26 cellular contexts compared by ENCODE assay signal in genomic region chr12:25785164-25785563, GRCh38.
"Had no signal": no experiment of that assay in that cellular context is flagged by ENCODE, and none has a peak within 500 bp of the region (broad histone marks: within the 10 kb centered on the region; RNA-seq: fewer than 3 reads in every experiment).

No MANE protein-coding gene starts in this region.

- H3K4me1 ChIP-seq: right lobe of liver, testis, transverse colon had no signal

- ATAC-seq: activated T-cell treated with anti-CD3 and anti-CD28 coated beads, Interleukin-2, amount 50 U/mL, for 72 hours; gastroesophageal sphincter; left cardiac atrium; left ventricle myocardium superior; right lobe of liver; stimulated activated naive CD8-positive, alpha-beta T cell treated with anti-CD3 and anti-CD28 coated beads, Interleukin-15, Interleukin-2, amounts not matched to agents 100 U/mL and 50 U/mL, for 24 hours had no signal

- DNase-seq: activated CD4-positive, alpha-beta T cell treated with anti-CD3 and anti-CD28 coated beads for 4 hours; activated CD4-positive, alpha-beta T cell treated with anti-CD3 and anti-CD28 coated beads, Interleukin-2, amount 50 U/mL, for 4 hours; activated effector memory CD4-positive, alpha-beta T cell treated with Interleukin-2 at 50 U/mL for 16 hours; activated naive CD4-positive, alpha-beta T cell treated with Interleukin-2 at 50 U/mL for 16 hours; activated T-cell treated with anti-CD3 and anti-CD28 coated beads for 4 hours; activated T-cell treated with anti-CD3 and anti-CD28 coated beads, Interleukin-2, amount 50 U/mL, for 72 hours; anterior cingulate cortex; effector CD8-positive, alpha-beta T cell; erythroblast; hippocampal formation; left cardiac atrium; left ventricle myocardium superior; mammary epithelial cell; naive B cell; nephron progenitor cell; right lobe of liver; stimulated activated CD4-positive, alpha-beta T cell treated with anti-CD3 and anti-CD28 coated beads, Interleukin-2, amount 100 ng/mL, for 48 hours; stimulated activated naive CD8-positive, alpha-beta T cell treated with anti-CD3 and anti-CD28 coated beads, Interleukin-15, Interleukin-2, amounts not matched to agents 100 U/mL and 50 U/mL, for 24 hours; T-helper 2 cell; testis; transverse colon had no signal

- H3K9me3 ChIP-seq: gastroesophageal sphincter, neutrophil, right lobe of liver, testis, transverse colon had no signal

- H3K27ac Mint-ChIP-seq: activated naive CD8-positive, alpha-beta T cell; activated T-cell treated with anti-CD3 and anti-CD28 coated beads, Interleukin-2, amount 50 U/mL, for 72 hours; mesothelial cell of epicardium; naive B cell; nephron progenitor cell had no signal

- H3K4me1 Mint-ChIP-seq: naive B cell had no signal

- H3K27ac ChIP-seq: gastroesophageal sphincter, neutrophil, right lobe of liver, testis, transverse colon, VCaP had no signal

- H3K36me3 Mint-ChIP-seq: activated naive CD8-positive, alpha-beta T cell; mesothelial cell of epicardium; naive B cell had no signal

- H3K4me3 Mint-ChIP-seq: activated naive CD8-positive, alpha-beta T cell; activated T-cell treated with anti-CD3 and anti-CD28 coated beads, Interleukin-2, amount 50 U/mL, for 72 hours; mesothelial cell of epicardium; naive B cell; nephron progenitor cell had no signal

- H3K27me3 Mint-ChIP-seq: activated naive CD8-positive, alpha-beta T cell had no signal

- H3K4me3 ChIP-seq: gastroesophageal sphincter, right lobe of liver, testis, transverse colon had no signal

- H3K27me3 ChIP-seq: gastroesophageal sphincter, neutrophil, right lobe of liver, testis, transverse colon had no signal

- H3K36me3 ChIP-seq: gastroesophageal sphincter, neutrophil, right lobe of liver, transverse colon had no signal
